ENCODE assay signal across 26 cellular contexts in the genomic region with DNA sequence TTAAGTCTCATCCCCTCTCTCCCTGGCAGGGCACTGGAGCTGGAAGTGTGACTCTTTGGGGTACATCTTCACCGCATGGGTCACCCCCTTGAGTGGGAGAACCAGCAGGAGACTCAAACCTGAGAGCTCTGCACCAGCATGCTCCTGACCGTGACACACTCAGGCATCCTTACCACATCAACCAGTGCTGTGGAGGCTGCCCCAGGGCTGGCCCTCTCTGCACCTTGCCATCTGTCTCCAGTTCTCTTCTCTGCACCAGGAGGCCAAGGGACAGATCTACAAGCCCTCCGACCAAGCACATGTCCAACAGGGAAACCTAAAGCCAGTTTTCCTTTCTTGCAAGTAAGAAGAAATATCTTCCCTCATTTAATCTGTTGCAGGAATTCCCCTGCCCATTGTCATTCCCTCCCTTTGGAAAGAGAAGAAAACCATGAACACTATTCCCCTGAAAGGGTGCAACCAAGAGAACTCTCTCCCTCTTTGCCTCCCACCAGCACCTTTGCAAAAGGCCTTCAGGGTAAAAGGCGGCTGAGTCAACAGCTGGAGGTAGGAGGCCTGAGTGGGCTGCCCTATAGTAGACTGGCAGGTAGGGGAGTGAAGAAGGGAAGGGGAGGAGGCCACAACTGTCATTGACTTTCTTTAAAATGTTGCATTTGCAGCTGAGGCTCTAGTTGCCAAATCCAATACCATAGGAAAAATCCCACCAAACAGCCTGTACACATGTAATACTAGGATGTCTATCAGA.
"Had no signal": no experiment of that assay in that cellular context is flagged by ENCODE, and none has a peak within 500 bp of the region (broad histone marks: within the 10 kb centered on the region; RNA-seq: fewer than 3 reads in every experiment).

No MANE protein-coding gene starts in this region.

- DNase-seq: activated CD4-positive, alpha-beta T cell treated with anti-CD3 and anti-CD28 coated beads for 4 hours; activated CD4-positive, alpha-beta T cell treated with anti-CD3 and anti-CD28 coated beads, Interleukin-2, amount 50 U/mL, for 4 hours; activated CD8-positive, alpha-beta memory T cell treated with anti-CD3 and anti-CD28 coated beads, Interleukin-2, amount 50 U/mL, for 4 hours; activated naive CD4-positive, alpha-beta T cell; activated T-cell treated with anti-CD3 and anti-CD28 coated beads, Interleukin-2, amount 50 U/mL, for 48 hours; adrenal gland; aorta; cortex of kidney; effector memory CD8-positive, alpha-beta T cell; erythroblast; hippocampal formation; kidney; left colon; mammary epithelial cell; midbrain; naive thymus-derived CD8-positive, alpha-beta T cell; posterior cingulate gyrus; right lobe of liver; stimulated activated CD4-positive, alpha-beta T cell treated with anti-CD3 and anti-CD28 coated beads, Interleukin-12 subunit alpha, Interleukin-12 subunit beta, amount 100 ng/mL, for 4 hours; stimulated activated CD4-positive, alpha-beta T cell treated with anti-CD3 and anti-CD28 coated beads, Interleukin-4, amount 100 ng/mL, for 1 hour had no signal

- H3K9me3 ChIP-seq: adrenal gland, gastroesophageal sphincter, right lobe of liver, suprapubic skin, tibial nerve had no signal

- ATAC-seq: effector memory CD8-positive, alpha-beta T cell; gastroesophageal sphincter; left colon had no signal

- H3K36me3 Mint-ChIP-seq: activated naive CD4-positive, alpha-beta T cell treated with anti-CD3 and anti-CD28 coated beads, Interleukin-2, amount 50 U/mL, for 72 hours; brain; naive thymus-derived CD8-positive, alpha-beta T cell had no signal

- H3K36me3 ChIP-seq: adrenal gland, cardiac muscle cell, gastroesophageal sphincter, right lobe of liver, suprapubic skin, tibial nerve had no signal

- H3K27me3 ChIP-seq: adrenal gland, right lobe of liver, tibial nerve had no signal

- H3K27ac ChIP-seq: adrenal gland, cardiac muscle cell, gastroesophageal sphincter, right lobe of liver, suprapubic skin, tibial nerve had no signal

- H3K4me3 ChIP-seq: adrenal gland, cardiac muscle cell, gastroesophageal sphincter, right lobe of liver, suprapubic skin, tibial nerve had no signal

- H3K27ac Mint-ChIP-seq: activated naive CD4-positive, alpha-beta T cell treated with anti-CD3 and anti-CD28 coated beads, Interleukin-2, amount 50 U/mL, for 72 hours; brain; effector memory CD8-positive, alpha-beta T cell; naive thymus-derived CD8-positive, alpha-beta T cell had no signal

- H3K4me1 ChIP-seq: adrenal gland, gastroesophageal sphincter, right lobe of liver, suprapubic skin, tibial nerve had no signal

- H3K9me3 Mint-ChIP-seq: activated naive CD4-positive, alpha-beta T cell treated with anti-CD3 and anti-CD28 coated beads, Interleukin-2, amount 50 U/mL, for 72 hours; effector memory CD8-positive, alpha-beta T cell; naive thymus-derived CD8-positive, alpha-beta T cell had no signal

- H3K4me3 Mint-ChIP-seq: brain; effector memory CD8-positive, alpha-beta T cell; naive thymus-derived CD8-positive, alpha-beta T cell had no signal
